Comparison of ENCODE assay signal across 1 cellular context in genomic region chr9:137634016-137634415, GRCh38.
TF ChIP-seq lines count a peak whose summit lies in the region.

No MANE protein-coding gene starts in this region.

TF ChIP-seq in GM23338, 12 proteins besides CTCF, POLR2A, EP300 and RAD21 (continued from another document):
- TF ChIP-seq ZNF462 (CRISPR knock-in tag; IDR thresholded peaks at IDR 0.05) (no peak), ZNF331 (CRISPR knock-in tag; IDR thresholded peaks at IDR 0.05; ENCODE audit: low read depth) (no peak)
